Comparison of ENCODE assay signal across 8 cellular contexts in the genomic region with DNA sequence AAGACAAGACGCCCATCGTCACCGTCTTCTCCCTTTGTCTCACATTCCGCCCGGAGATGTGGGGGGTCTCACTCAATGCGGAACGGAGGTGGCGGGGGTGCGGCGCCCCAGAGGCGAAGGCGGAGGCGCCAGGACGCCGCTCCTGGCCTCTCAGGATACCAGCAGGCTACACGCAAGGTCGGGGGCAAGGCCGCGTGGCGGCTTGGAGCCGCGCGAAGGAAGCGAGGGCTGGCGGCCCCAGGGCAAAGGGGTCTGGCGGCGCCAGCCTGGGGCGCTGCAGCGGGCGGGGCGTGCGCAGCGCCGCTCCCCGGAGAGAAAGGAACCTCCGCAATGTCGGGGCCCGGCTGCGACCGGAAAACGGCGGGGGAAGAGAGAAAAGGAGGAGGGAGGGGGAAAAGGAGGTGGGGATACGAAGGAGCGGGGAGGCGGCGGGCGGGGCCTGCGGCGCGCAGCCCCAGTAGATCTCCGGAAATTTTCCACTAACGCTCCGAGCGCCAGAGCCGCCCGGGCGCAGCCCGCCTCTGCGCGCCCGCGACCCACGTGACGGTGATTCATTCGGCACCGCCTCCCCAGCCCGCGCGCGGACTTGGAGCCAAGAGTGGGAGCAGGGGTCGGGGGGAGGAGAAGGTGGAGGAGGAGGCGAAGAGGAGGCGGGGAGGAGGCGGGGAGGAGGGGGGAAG. TPM values are rescaled to one million over a fixed set of nuclear protein-coding genes. Genes with fewer than 3 reads are reported as not detected.
DNase-seq lines count a peak whose midpoint lies in the region; ATAC-seq and TF ChIP-seq lines count a peak whose summit lies in the region.

No MANE protein-coding gene starts in this region.

- ATAC-seq in HG03432 (IDR thresholded peaks at IDR 0.05; ENCODE audit: unreplicated experiment), result peak; percentile 79

- H3K4me3 Mint-ChIP-seq in chondrocyte (ENCODE audit: unreplicated experiment), result peak overlapping the region; percentile 83

- peaks cover 3% of the 10 kb centered on the region for H3K9me3 Mint-ChIP-seq in chondrocyte (ENCODE audit: low read depth)

- peaks cover 52% of the 10 kb centered on the region for H3K4me1 Mint-ChIP-seq in chondrocyte (ENCODE audit: low read depth)

- peak; percentile 97 for DNase-seq in BE2C
- peak; percentile 90 for DNase-seq in NCI-H446 treated with DMSO at 0.1 percent for 48 hours (lab: John Stamatoyannopoulos, UW)
- peak; percentile 88 to 89 for DNase-seq in activated CD4-positive, alpha-beta T cell treated with anti-CD3 and anti-CD28 coated beads for 24 hours (ENCODE audit: low read depth in 2 of 2)
- DNase-seq in chondrocyte (ENCODE audit: low spot score), result peak; percentile 98
- DNase-seq in stimulated activated CD4-positive, alpha-beta T cell treated with anti-CD3 and anti-CD28 coated beads, Interleukin-1b, Interleukin-23, amount 100 ng/mL, for 24 hours (ENCODE audit: low read depth in 4 of 4, low spot score in 1 of 4), result peak; percentile 76 to 90 (median 86)

- H3K36me3 ChIP-seq in BE2C, result no peaks in the 10 kb centered on the region

- peak overlapping the region; percentile 99 for H3K27ac Mint-ChIP-seq in chondrocyte (ENCODE audit: unreplicated experiment)

- TF ChIP-seq CTCF in BE2C (IDR thresholded peaks at IDR 0.05; ENCODE audit: low read depth, low read length) (no peak), chondrocyte (IDR thresholded peaks at IDR 0.05) (peak; percentile 57)

- peak; percentile 71 for TF ChIP-seq POLR2A in GM19099 (IDR thresholded peaks at IDR 0.05; ENCODE audit: extremely low read depth, insufficient read length, low read depth)

- H3K4me1 ChIP-seq in BE2C, result peaks cover 19% of the 10 kb centered on the region

- peak overlapping the region; percentile 84 for H3K4me3 ChIP-seq in BE2C (ENCODE audit: low read depth, low read length)

- no peaks in the 10 kb centered on the region for H3K27me3 Mint-ChIP-seq in chondrocyte (ENCODE audit: low read depth)

- no peaks in the 10 kb centered on the region for H3K36me3 Mint-ChIP-seq in chondrocyte (ENCODE audit: low read depth)

- peak overlapping the region; percentile 99 for H3K27ac ChIP-seq in layer of hippocampus (ENCODE audit: low read depth, low read length)

- no peaks in the 10 kb centered on the region for H3K9me3 ChIP-seq in BE2C

- no peaks in the 10 kb centered on the region for H3K27me3 ChIP-seq in BE2C
- no peaks in the 10 kb centered on the region for H3K27me3 ChIP-seq in layer of hippocampus (ENCODE audit: control insufficient read depth, insufficient read depth, low read length)

RNA-seq across cellular contexts. Expression of gene SLC38A2, which starts 10.5 kb away (rescaled TPM):
- 70.7 TPM for polyA plus RNA-seq in BE2C (2012; ENCODE audit: insufficient read depth, insufficient read length, low read depth)
- 580 to 614 TPM (median 596 TPM) in 3 replicates for total RNA-seq in chondrocyte

Comparison
In these comparisons a context has a peak if more than half of its experiments do, and no peak if none do; other contexts are left out.
1. Peak in every context shown above with its lines: DNase-seq, ATAC-seq, H3K4me3 ChIP-seq and H3K27ac ChIP-seq.